In genomic region chr17:38558751-38559024, GRCh38 we compare ENCODE assay signal across 8 cellular contexts. TPM values are rescaled to one million over a fixed set of nuclear protein-coding genes. Genes with fewer than 3 reads are reported as not detected.
DNase-seq lines count a peak whose midpoint lies in the region; ATAC-seq and TF ChIP-seq lines count a peak whose summit lies in the region.

No MANE protein-coding gene starts in this region.

- intact Hi-C loops in natural killer cell (cut with micrococcal nuclease) = loop anchor here (1.0 to 5.0 kb wide), 4 partner anchors 26 to 194 kb away; partner anchors contain the start of gene PSMB3

- H3K4me1 Mint-ChIP-seq in IgD-negative memory B cell = peaks cover 0 to 9% (median 9%) of the 10 kb centered on the region in 3 donors
- H3K4me1 Mint-ChIP-seq in natural killer cell = peaks cover 17 to 34% of the 10 kb centered on the region in 2 donors

- H3K9me3 Mint-ChIP-seq in IgD-negative memory B cell (no peaks in the 10 kb centered on the region), natural killer cell (no peaks in the 10 kb centered on the region)

- DNase-seq in COLO668 (lab: John Stamatoyannopoulos, UW; ENCODE audit: unreplicated experiment) (peak; percentile 40), coronary artery (ENCODE audit: low spot score) (no peak), natural killer cell (no peak), NCI-H524 (lab: John Stamatoyannopoulos, UW) (no peak), glomerular visceral epithelial cell (ENCODE audit: extremely low spot score) (no peak)

- ATAC-seq in natural killer cell = peak in 2 of 3 donors; percentile 4 to 15
- no peak for ATAC-seq in HG02588 (IDR thresholded peaks at IDR 0.05; ENCODE audit: unreplicated experiment)
- no peak for ATAC-seq in GM21360 (IDR thresholded peaks at IDR 0.05; ENCODE audit: unreplicated experiment)

- H3K4me3 Mint-ChIP-seq in IgD-negative memory B cell (peak overlapping the region; percentile 91 to 98 (median 96)), natural killer cell (peak overlapping the region; percentile 98)

- H3K27ac Mint-ChIP-seq in IgD-negative memory B cell = peak overlapping the region in 2 of 3 donors; percentile 19 to 72
- peak overlapping the region; percentile 78 to 79 for H3K27ac Mint-ChIP-seq in natural killer cell

- H3K4me3 ChIP-seq in coronary artery = peak overlapping the region; percentile 73

- H3K27ac ChIP-seq in coronary artery = peak overlapping the region in 1 of 2 donors; percentile 51

- no peaks in the 10 kb centered on the region for H3K36me3 Mint-ChIP-seq in IgD-negative memory B cell
- H3K36me3 Mint-ChIP-seq in natural killer cell = no peaks in the 10 kb centered on the region

- TF ChIP-seq CTCF in coronary artery (IDR thresholded peaks at IDR 0.05) (no peak), natural killer cell (IDR thresholded peaks at IDR 0.05) (no peak)

- H3K27me3 Mint-ChIP-seq in IgD-negative memory B cell (peaks cover 18% of the 10 kb centered on the region), natural killer cell (ENCODE audit: low read depth in 2 of 2) (peaks cover 26 to 44% of the 10 kb centered on the region in 2 donors)

RNA-seq across cellular contexts. Expression of gene SRCIN1, which starts 47.1 kb away (rescaled TPM):
- polyA plus RNA-seq in IgD-negative memory B cell = not detected
- under 1 TPM in 2 of 3 donors, not detected in 1; 0.28 to 0.50 TPM for total RNA-seq in natural killer cell

Comparison
In these comparisons a context has a peak if more than half of its experiments do, and no peak if none do; other contexts are left out.
1. ATAC-seq: peak in natural killer cell (2 of 3); none in HG02588 (single experiment) and GM21360 (single experiment).